Comparison of ENCODE assay signal across 23 cellular contexts in the genomic region with DNA sequence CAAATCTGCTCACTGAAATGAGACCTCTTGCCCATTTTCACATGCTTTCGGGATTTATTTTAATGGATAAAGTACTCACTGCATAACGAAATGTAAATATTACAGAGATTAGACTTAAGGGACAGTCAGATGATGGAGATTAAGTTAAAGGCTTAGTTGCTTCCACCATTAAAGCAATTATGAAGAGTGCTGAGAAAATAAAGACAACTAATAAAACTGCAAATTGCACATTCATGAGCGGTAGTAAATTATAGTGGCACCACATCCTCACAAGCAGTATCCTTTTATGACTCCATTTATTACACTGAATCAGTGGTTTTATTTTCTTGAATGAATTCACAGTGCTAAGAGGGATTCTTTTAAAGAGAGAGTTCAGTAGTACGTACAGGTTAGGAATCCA.
"Had no signal": no experiment of that assay in that cellular context is flagged by ENCODE, and none has a peak within 500 bp of the region (broad histone marks: within the 10 kb centered on the region; RNA-seq: fewer than 3 reads in every experiment).

No MANE protein-coding gene starts in this region.

- H3K27ac Mint-ChIP-seq: activated CD4-positive, alpha-beta memory T cell treated with anti-CD3 and anti-CD28 coated beads for 36 hours; activated CD4-positive, alpha-beta T cell treated with anti-CD3 and anti-CD28 coated beads, Interleukin-2, amount 10 ng/mL, durations not matched to agents 24 days and 14 days; activated naive CD8-positive, alpha-beta T cell treated with anti-CD3 and anti-CD28 coated beads, Interleukin-2, amount 50 U/mL, for 24 hours; activated T-cell treated with anti-CD3 and anti-CD28 coated beads, Interleukin-2, amount 50 U/mL, for 24 hours; endodermal cell; natural killer cell treated with Interleukin-12 subunit alpha and Interleukin-12 subunit beta and Interleukin-15 and Interleukin-18, amount 100 ng/mL, for 72 hours had no signal

- H3K36me3 Mint-ChIP-seq: activated CD4-positive, alpha-beta memory T cell treated with anti-CD3 and anti-CD28 coated beads for 36 hours; natural killer cell treated with Interleukin-12 subunit alpha and Interleukin-12 subunit beta and Interleukin-15 and Interleukin-18, amount 100 ng/mL, for 72 hours had no signal

- H3K9me3 Mint-ChIP-seq: activated CD4-positive, alpha-beta memory T cell treated with anti-CD3 and anti-CD28 coated beads for 36 hours; activated CD4-positive, alpha-beta T cell treated with anti-CD3 and anti-CD28 coated beads, Interleukin-2, amount 10 ng/mL, durations not matched to agents 24 days and 14 days; activated naive CD8-positive, alpha-beta T cell treated with anti-CD3 and anti-CD28 coated beads, Interleukin-2, amount 50 U/mL, for 24 hours; activated T-cell treated with anti-CD3 and anti-CD28 coated beads, Interleukin-2, amount 50 U/mL, for 24 hours; endodermal cell; natural killer cell treated with Interleukin-12 subunit alpha and Interleukin-12 subunit beta and Interleukin-15 and Interleukin-18, amount 100 ng/mL, for 72 hours had no signal

- H3K4me3 Mint-ChIP-seq: activated CD4-positive, alpha-beta memory T cell treated with anti-CD3 and anti-CD28 coated beads for 36 hours; activated CD4-positive, alpha-beta T cell treated with anti-CD3 and anti-CD28 coated beads, Interleukin-2, amount 10 ng/mL, durations not matched to agents 24 days and 14 days; activated naive CD8-positive, alpha-beta T cell treated with anti-CD3 and anti-CD28 coated beads, Interleukin-2, amount 50 U/mL, for 24 hours; activated T-cell treated with anti-CD3 and anti-CD28 coated beads, Interleukin-2, amount 50 U/mL, for 24 hours; endodermal cell; natural killer cell treated with Interleukin-12 subunit alpha and Interleukin-12 subunit beta and Interleukin-15 and Interleukin-18, amount 100 ng/mL, for 72 hours had no signal

- ATAC-seq: activated naive CD8-positive, alpha-beta T cell treated with anti-CD3 and anti-CD28 coated beads, Interleukin-2, amount 50 U/mL, for 24 hours; foreskin keratinocyte; heart left ventricle; left lung; lower lobe of right lung; mucosa of descending colon; natural killer cell treated with Interleukin-12 subunit alpha and Interleukin-12 subunit beta and Interleukin-15 and Interleukin-18, amount 100 ng/mL, for 72 hours; right lobe of liver had no signal

- H3K4me1 Mint-ChIP-seq: activated CD4-positive, alpha-beta T cell treated with anti-CD3 and anti-CD28 coated beads, Interleukin-2, amount 10 ng/mL, durations not matched to agents 24 days and 14 days; activated naive CD8-positive, alpha-beta T cell treated with anti-CD3 and anti-CD28 coated beads, Interleukin-2, amount 50 U/mL, for 24 hours had no signal

- DNase-seq: activated CD4-positive, alpha-beta memory T cell treated with anti-CD3 and anti-CD28 coated beads for 36 hours; activated CD4-positive, alpha-beta T cell treated with anti-CD3 and anti-CD28 coated beads, Interleukin-2, amount 10 ng/mL, durations not matched to agents 24 days and 14 days; activated CD4-positive, CD25-positive, alpha-beta regulatory T cell treated with anti-CD3 and anti-CD28 coated beads, Interleukin-2, amount 50 U/mL, for 72 hours; activated CD8-positive, alpha-beta memory T cell treated with anti-CD3 and anti-CD28 coated beads, Interleukin-2, amount 50 U/mL, for 48 hours; activated gamma-delta T cell; activated naive CD4-positive, alpha-beta T cell treated with anti-CD3 and anti-CD28 coated beads, Interleukin-2, amount 50 U/mL, for 16 hours; activated naive CD8-positive, alpha-beta T cell treated with anti-CD3 and anti-CD28 coated beads, Interleukin-2, amount 50 U/mL, for 24 hours; activated T-cell treated with anti-CD3 and anti-CD28 coated beads, Interleukin-2, amount 50 U/mL, for 24 hours; amygdala; central memory CD4-positive, alpha-beta T cell; endodermal cell; foreskin keratinocyte; heart left ventricle; kidney glomerular epithelial cell; left lung; lower lobe of right lung; mesendoderm; mucosa of descending colon; posterior cingulate gyrus; right lobe of liver; stimulated activated CD4-positive, alpha-beta T cell treated with anti-CD3 and anti-CD28 coated beads, Interleukin-2, amount 100 ng/mL, for 48 hours; stimulated activated naive CD4-positive, alpha-beta T cell treated with Interleukin-2 at 50 U/mL for 16 hours had no signal
